9 cellular contexts compared by ENCODE assay signal in genomic region chrX:25013593-25014365, GRCh38. TPM values are rescaled to one million over a fixed set of nuclear protein-coding genes. Genes with fewer than 3 reads are reported as not detected.
DNase-seq lines count a peak whose midpoint lies in the region; ATAC-seq and TF ChIP-seq lines count a peak whose summit lies in the region.
"Had no signal": no experiment of that assay in that cellular context is flagged by ENCODE, and none has a peak within 500 bp of the region (broad histone marks: within the 10 kb centered on the region; RNA-seq: fewer than 3 reads in every experiment).

No MANE protein-coding gene starts in this region.

- H3K9me2 ChIP-seq in Karpas-422 (replicated peaks; ENCODE audit: insufficient read depth, low read length): no peaks in the 10 kb centered on the region

- H3K9ac ChIP-seq in Karpas-422 (ENCODE audit: low read length) (no peak overlapping the region), mammary epithelial cell (ENCODE audit: insufficient read depth, low read length) (no peak overlapping the region)

- H3K79me2 ChIP-seq in Karpas-422 (ENCODE audit: low read length) (no peaks in the 10 kb centered on the region), mammary epithelial cell (ENCODE audit: insufficient read depth, low read length) (no peaks in the 10 kb centered on the region)

- DNase-seq in right cardiac atrium: no peak
- no peak for DNase-seq in left ventricle myocardium superior
- DNase-seq in Karpas-422: peak; percentile 62
- no peak for DNase-seq in mammary epithelial cell
- no peak for DNase-seq in type B pancreatic cell (ENCODE audit: extremely low spot score, unreplicated experiment)
- DNase-seq in foreskin melanocyte: no peak
- DNase-seq: anterior cingulate cortex had no signal

- H3K4me3 Mint-ChIP-seq in type B pancreatic cell: peak overlapping the region; percentile 67

- H2AFZ ChIP-seq in Karpas-422 (ENCODE audit: low read length) (no peak overlapping the region), mammary epithelial cell (ENCODE audit: low read depth, low read length) (peak overlapping the region; percentile 74)

- H3K36me3 ChIP-seq in Karpas-422 (ENCODE audit: insufficient read depth, low read length): no peaks in the 10 kb centered on the region
- H3K36me3 ChIP-seq in mammary epithelial cell (ENCODE audit: insufficient read depth, low read length): no peaks in the 10 kb centered on the region

- no peaks in the 10 kb centered on the region for H3K27me3 ChIP-seq in right cardiac atrium (ENCODE audit: control insufficient read depth, insufficient read depth)
- no peaks in the 10 kb centered on the region for H3K27me3 ChIP-seq in Karpas-422 (ENCODE audit: low read length)
- peaks cover 33% of the 10 kb centered on the region for H3K27me3 ChIP-seq in mammary epithelial cell (ENCODE audit: insufficient read depth, low read length)

- intact Hi-C loops in right cardiac atrium (cut with DNase I): no loop called here
- intact Hi-C loops in left ventricle myocardium superior (cut with micrococcal nuclease): no loop called here
- intact Hi-C loops in mammary epithelial cell (cut with micrococcal nuclease): no loop called here

- peak overlapping the region; percentile 15 for H3K4me2 ChIP-seq in Karpas-422 (ENCODE audit: low read depth, low read length, poor library complexity, severe bottlenecking)
- H3K4me2 ChIP-seq in mammary epithelial cell (ENCODE audit: insufficient read depth, low read depth, low read length): peak overlapping the region; percentile 36

- in situ Hi-C loops in mammary epithelial cell (cut with MboI; ENCODE audit: low sequenced_read_pairs in 2 of 2): no loop called here

- H3K4me3 ChIP-seq in right cardiac atrium (ENCODE audit: low read length): peak overlapping the region; percentile 44
- H3K4me3 ChIP-seq in Karpas-422 (ENCODE audit: low read length): peak overlapping the region; percentile 34; the same call in 1 of the 2 replicates
- H3K4me3 ChIP-seq in mammary epithelial cell (replicated peaks in 1 of 3; ENCODE audit: insufficient read depth in 1 of 3, low read depth in 2 of 3, low read length in 3 of 3): no peak overlapping the region

- ATAC-seq in right cardiac atrium (no peak), left ventricle myocardium superior (no peak), GM18520 (IDR thresholded peaks at IDR 0.05; ENCODE audit: unreplicated experiment) (no peak), HG03342 (IDR thresholded peaks at IDR 0.05; ENCODE audit: unreplicated experiment) (no peak)

- 3% methylated on average over 33 of the region's 52 CpGs for WGBS in right cardiac atrium
- WGBS in mammary epithelial cell (ENCODE audit: low coverage, missing lambda C conversion rate): 56% methylated on average over 7 of the region's 52 CpGs

- H3K9me3 ChIP-seq in right cardiac atrium (ENCODE audit: control insufficient read depth, low read length): no peaks in the 10 kb centered on the region
- H3K9me3 ChIP-seq in Karpas-422 (ENCODE audit: low read length): no peaks in the 10 kb centered on the region
- peaks cover 3% of the 10 kb centered on the region for H3K9me3 ChIP-seq in mammary epithelial cell (replicated peaks; ENCODE audit: insufficient read depth, low read length)

- H3K27ac Mint-ChIP-seq in type B pancreatic cell: no peak overlapping the region

- H3K27me3 Mint-ChIP-seq in type B pancreatic cell: peaks cover 95% of the 10 kb centered on the region

- peaks cover 15% of the 10 kb centered on the region for H3K4me1 Mint-ChIP-seq in type B pancreatic cell (ENCODE audit: unreplicated experiment)

- H3K4me1 ChIP-seq in right cardiac atrium (ENCODE audit: control insufficient read depth, insufficient read depth, low read length) (no peaks in the 10 kb centered on the region), Karpas-422 (ENCODE audit: low read length) (no peaks in the 10 kb centered on the region), mammary epithelial cell (ENCODE audit: insufficient read depth, low read length) (peaks cover 8% of the 10 kb centered on the region)

- H3K36me3 Mint-ChIP-seq in type B pancreatic cell: no peaks in the 10 kb centered on the region

- no peak overlapping the region for H3K27ac ChIP-seq in right cardiac atrium (ENCODE audit: low read length)
- no peak overlapping the region for H3K27ac ChIP-seq in Karpas-422 (ENCODE audit: low read length)
- no peak overlapping the region for H3K27ac ChIP-seq in mammary epithelial cell (ENCODE audit: insufficient read depth, low read depth, low read length)

- no peaks in the 10 kb centered on the region for H4K20me1 ChIP-seq in Karpas-422 (ENCODE audit: insufficient read depth, low read depth, low read length)
- no peaks in the 10 kb centered on the region for H4K20me1 ChIP-seq in mammary epithelial cell (ENCODE audit: insufficient read depth, low read length)

- dilution Hi-C loops in mammary epithelial cell (cut with HindIII; ENCODE audit: low sequenced_read_pairs): no loop called here

- H3K9me3 Mint-ChIP-seq in type B pancreatic cell: no peaks in the 10 kb centered on the region

- CTCF ChIA-PET in mammary epithelial cell (lab: Charles Lee; ENCODE audit: low non-redundant PET): no interaction called here

- BruUV-seq in mammary epithelial cell (replicated peaks; lab: Mats Ljungman, UMichigan): no TSS peak

- no peak for TF ChIP-seq CTCF in mammary epithelial cell (conservative IDR thresholded peaks at IDR 0.05 in 1 of 2, IDR thresholded peaks at IDR 0.05 in 1 of 2; ENCODE audit: extremely low read depth in 1 of 2, insufficient read depth in 1 of 2, low read depth in 1 of 2, low read length in 2 of 2)
- TF ChIP-seq CTCF in type B pancreatic cell (conservative IDR thresholded peaks at IDR 0.05): no peak

RNA-seq across cellular contexts. Expression of gene ARX, which starts 2.0 kb away (rescaled TPM):
- total RNA-seq in right cardiac atrium (not detected), left ventricle myocardium superior (not detected), mammary epithelial cell (not detected), type B pancreatic cell (ENCODE audit: low replicate concordance) (12.1 and 12.4 TPM in 2 replicates)
- polyA plus RNA-seq in right cardiac atrium (not detected), mammary epithelial cell (not detected)
- not detected in 2 replicates for total RNA-seq in Karpas-422 (2014; rRNA removed; shearing (Covaris generic); ENCODE audit: low replicate concordance)
- not detected for polyA minus RNA-seq in mammary epithelial cell

Comparison
In these comparisons a context has a peak if more than half of its experiments do, and no peak if none do; other contexts are left out.
1. H3K4me3 ChIP-seq: peak in right cardiac atrium (single experiment) and Karpas-422 (single experiment); none in mammary epithelial cell (0 of 3).
2. RNA of gene ARX, which starts 2.0 kb away (total RNA-seq): 12.1 to 12.4 TPM in type B pancreatic cell; not detected in right cardiac atrium, not detected in left ventricle myocardium superior (single experiment), not detected in Karpas-422 and not detected in mammary epithelial cell; every median in the first group is over 10 times any median in the second.